Comparison of ENCODE assay signal across 12 cellular contexts in genomic region chr3:143168518-143169192, GRCh38. TPM values are rescaled to one million over a fixed set of nuclear protein-coding genes. Genes with fewer than 3 reads are reported as not detected.
DNase-seq lines count a peak whose midpoint lies in the region; ATAC-seq and TF ChIP-seq lines count a peak whose summit lies in the region.
"Had no signal": no experiment of that assay in that cellular context is flagged by ENCODE, and none has a peak within 500 bp of the region (broad histone marks: within the 10 kb centered on the region; RNA-seq: fewer than 3 reads in every experiment).

No MANE protein-coding gene starts in this region.

- no peaks in the 10 kb centered on the region for H3K27me3 Mint-ChIP-seq in activated CD8-positive, alpha-beta T cell treated with anti-CD3 and anti-CD28 coated beads for 36 hours
- H3K27me3 Mint-ChIP-seq in immature natural killer cell (ENCODE audit: low read depth in 3 of 3): peaks cover 0 to 1% (median 0%) of the 10 kb centered on the region in 3 donors

- H3K27ac Mint-ChIP-seq in activated CD8-positive, alpha-beta T cell treated with anti-CD3 and anti-CD28 coated beads for 36 hours: peak overlapping the region; percentile 97
- peak overlapping the region; percentile 86 to 95 (median 94) for H3K27ac Mint-ChIP-seq in immature natural killer cell

- peaks cover 16% of the 10 kb centered on the region for H3K9me3 Mint-ChIP-seq in activated CD8-positive, alpha-beta T cell treated with anti-CD3 and anti-CD28 coated beads for 36 hours
- peaks cover 0 to 8% (median 0%) of the 10 kb centered on the region in 6 donors for H3K9me3 Mint-ChIP-seq in immature natural killer cell

- CTCF ChIA-PET in activated CD8-positive, alpha-beta T cell treated with anti-CD3 and anti-CD28 coated beads for 36 hours (lab: Charles Lee): interaction anchor here (0.6 to 1.0 kb wide), 2 partner anchors 33 to 461 kb away, joined by 3 read pairs; no protein-coding TSS in a partner anchor

- DNase-seq in SIG-M5 treated with dmso at 0.1 percent for 504 hours (lab: John Stamatoyannopoulos, UW; ENCODE audit: unreplicated experiment) (peak; percentile 18), SIG-M5 (lab: John Stamatoyannopoulos, UW) (no peak), immature natural killer cell (no peak), AG08395 (ENCODE audit: low spot score) (no peak), NCI-H1417 treated with DMSO at 0.1 percent for 48 hours (lab: John Stamatoyannopoulos, UW) (no peak)
- DNase-seq in Jurkat, Clone E6-1 (ENCODE audit: low read depth, low spot score): peak; percentile 69
- no peak for DNase-seq in activated CD8-positive, alpha-beta T cell treated with anti-CD3 and anti-CD28 coated beads for 36 hours
- DNase-seq: 8988T, small intestine, transverse colon had no signal

- ATAC-seq in activated CD8-positive, alpha-beta T cell treated with anti-CD3 and anti-CD28 coated beads for 36 hours: no peak
- no peak for ATAC-seq in HG02642 (IDR thresholded peaks at IDR 0.05; ENCODE audit: poor library complexity, unreplicated experiment)

- H3K4me1 Mint-ChIP-seq in activated CD8-positive, alpha-beta T cell treated with anti-CD3 and anti-CD28 coated beads for 36 hours (ENCODE audit: low read depth): peaks cover 86% of the 10 kb centered on the region
- peaks cover 96 to 100% of the 10 kb centered on the region in 2 donors for H3K4me1 Mint-ChIP-seq in immature natural killer cell

- POLR2A ChIA-PET in activated CD8-positive, alpha-beta T cell treated with anti-CD3 and anti-CD28 coated beads for 36 hours (lab: Charles Lee): interaction anchor here (0.8 kb wide), 1 partner anchor 10 kb away, joined by 3 read pairs; no protein-coding TSS in a partner anchor

- no peak overlapping the region for H3K4me3 Mint-ChIP-seq in activated CD8-positive, alpha-beta T cell treated with anti-CD3 and anti-CD28 coated beads for 36 hours
- H3K4me3 Mint-ChIP-seq in immature natural killer cell: peak overlapping the region; percentile 64 to 80 (median 73)

- intact Hi-C loops in activated CD8-positive, alpha-beta T cell treated with anti-CD3 and anti-CD28 coated beads for 36 hours (cut with micrococcal nuclease): no loop called here

- H3K36me3 Mint-ChIP-seq in activated CD8-positive, alpha-beta T cell treated with anti-CD3 and anti-CD28 coated beads for 36 hours (ENCODE audit: low read depth): peaks cover 15% of the 10 kb centered on the region
- peaks cover 0 to 5% (median 4%) of the 10 kb centered on the region in 3 donors for H3K36me3 Mint-ChIP-seq in immature natural killer cell

- no peak overlapping the region for H3K4me3 ChIP-seq in Jurkat, Clone E6-1 (ENCODE audit: low read length)
- H3K4me3 ChIP-seq: hepatocyte, transverse colon had no signal

- TF ChIP-seq CTCF in activated CD8-positive, alpha-beta T cell treated with anti-CD3 and anti-CD28 coated beads for 36 hours (IDR thresholded peaks at IDR 0.05): no peak

RNA-seq across cellular contexts. Expression of gene CHST2, which starts 49.1 kb away (rescaled TPM):
- 17.2 TPM for polyA plus RNA-seq in Jurkat, Clone E6-1 (2012; ENCODE audit: insufficient read depth, insufficient read length)
- 1 to 10 TPM; 6.0 to 6.9 TPM for total RNA-seq in activated CD8-positive, alpha-beta T cell treated with anti-CD3 and anti-CD28 coated beads for 36 hours
- polyA plus RNA-seq in immature natural killer cell: 100 to 1,000 TPM; 105 to 117 (median 116) TPM

Comparison
In these comparisons a context has a peak if more than half of its experiments do, and no peak if none do; other contexts are left out.
1. DNase-seq: peak in SIG-M5 treated with dmso at 0.1 percent for 504 hours (single experiment) and Jurkat, Clone E6-1 (single experiment); none in SIG-M5 (single experiment), activated CD8-positive, alpha-beta T cell treated with anti-CD3 and anti-CD28 coated beads for 36 hours (single experiment), immature natural killer cell (0 of 3), AG08395 (single experiment) and NCI-H1417 treated with DMSO at 0.1 percent for 48 hours (single experiment).